In genomic region chr2:10286216-10287037, GRCh38 we compare ENCODE assay signal across 11 cellular contexts. TPM values are rescaled to one million over a fixed set of nuclear protein-coding genes. Genes with fewer than 3 reads are reported as not detected.
DNase-seq lines count a peak whose midpoint lies in the region; FAIRE-seq and TF ChIP-seq lines count a peak whose summit lies in the region.
"Had no signal": no experiment of that assay in that cellular context is flagged by ENCODE, and none has a peak within 500 bp of the region (broad histone marks: within the 10 kb centered on the region; RNA-seq: fewer than 3 reads in every experiment).

No MANE protein-coding gene starts in this region.

- no peak overlapping the region for H3K4me3 Mint-ChIP-seq in astrocyte (ENCODE audit: unreplicated experiment)
- H3K4me3 Mint-ChIP-seq: T-cell had no signal

- H4K8ac ChIP-seq in mesenchymal stem cell (ENCODE audit: low read length), result peak overlapping the region; percentile 93

- no peak overlapping the region for H3K4me3 ChIP-seq in astrocyte (ENCODE audit: insufficient read depth, low read depth, low read length)
- no peak overlapping the region for H3K4me3 ChIP-seq in mesenchymal stem cell (ENCODE audit: insufficient read depth in 1 of 2, low read depth in 1 of 2, low read length in 2 of 2)
- H3K4me3 ChIP-seq in vagina, result no peak overlapping the region

- peak overlapping the region in 1 of 2 experiments; percentile 53 for H3K14ac ChIP-seq in mesenchymal stem cell (ENCODE audit: low read length in 2 of 2)

- WGBS in mesenchymal stem cell, result 90% methylated on average over 26 of the region's 27 CpGs

- H3K18ac ChIP-seq in mesenchymal stem cell (ENCODE audit: low read depth in 1 of 2, low read length in 2 of 2), result peak overlapping the region; percentile 49 to 86

- TF ChIP-seq POLR2A in vagina (IDR thresholded peaks at IDR 0.05), result no peak

- no peak overlapping the region for H3K9ac ChIP-seq in astrocyte (ENCODE audit: low read length)
- H3K9ac ChIP-seq in mesenchymal stem cell (ENCODE audit: low read length), result no peak overlapping the region

- H3K27me3 ChIP-seq in astrocyte (ENCODE audit: insufficient read depth, low read length) (no peaks in the 10 kb centered on the region), mesenchymal stem cell (ENCODE audit: control insufficient read depth in 1 of 2, insufficient read depth in 1 of 2, low read length in 2 of 2) (no peaks in the 10 kb centered on the region), vagina (no peaks in the 10 kb centered on the region)

- H3K23ac ChIP-seq in mesenchymal stem cell (ENCODE audit: low read length in 2 of 2), result no peak overlapping the region

- no peak for TF ChIP-seq CTCF in astrocyte (IDR thresholded peaks at IDR 0.05; ENCODE audit: insufficient read depth, low read depth, low read length)
- no peak for TF ChIP-seq CTCF in vagina (IDR thresholded peaks at IDR 0.05)

- intact Hi-C loops in vagina (cut with DNase I), result no loop called here

- H3K9me3 ChIP-seq in astrocyte (ENCODE audit: insufficient read depth, low read depth, low read length) (no peaks in the 10 kb centered on the region), mesenchymal stem cell (ENCODE audit: control insufficient read depth, low read length) (no peaks in the 10 kb centered on the region), vagina (no peaks in the 10 kb centered on the region)

- no peaks in the 10 kb centered on the region for H3K36me3 Mint-ChIP-seq in astrocyte (ENCODE audit: low read depth, unreplicated experiment)
- H3K36me3 Mint-ChIP-seq: T-cell had no signal

- H3K4me1 ChIP-seq in astrocyte (ENCODE audit: insufficient read depth, low read length) (peaks cover 46% of the 10 kb centered on the region), mesenchymal stem cell (ENCODE audit: control insufficient read depth, insufficient read depth, low read depth, low read length) (peaks cover 44% of the 10 kb centered on the region), vagina (peaks cover 19% of the 10 kb centered on the region)

- H2BK120ac ChIP-seq in mesenchymal stem cell (ENCODE audit: low read depth, low read length), result peak overlapping the region; percentile 9

- H3K4me2 ChIP-seq in astrocyte (ENCODE audit: low read length) (no peak overlapping the region), mesenchymal stem cell (ENCODE audit: low read length, poor library complexity, severe bottlenecking) (no peak overlapping the region)

- H4K20me1 ChIP-seq in astrocyte (ENCODE audit: insufficient read depth, low read length), result no peaks in the 10 kb centered on the region

- H2BK12ac ChIP-seq in mesenchymal stem cell (ENCODE audit: low read length in 2 of 2), result peak overlapping the region; percentile 75 to 95

- H2BK15ac ChIP-seq in mesenchymal stem cell (ENCODE audit: low read depth, poor library complexity, severe bottlenecking), result peak overlapping the region; percentile 78

- H2AK5ac ChIP-seq in mesenchymal stem cell (ENCODE audit: low read length, severe bottlenecking), result no peak overlapping the region

- peaks cover 15% of the 10 kb centered on the region for H3K4me1 Mint-ChIP-seq in astrocyte (ENCODE audit: low read depth, unreplicated experiment)
- H3K4me1 Mint-ChIP-seq: T-cell had no signal

- H2BK5ac ChIP-seq in mesenchymal stem cell (ENCODE audit: low read depth, low read length, poor library complexity, severe bottlenecking), result no peak overlapping the region

- peak; percentile 74 for DNase-seq in NCI-H345 (lab: John Stamatoyannopoulos, UW)
- DNase-seq in NCI-H345 treated with DMSO at 0.1 percent for 48 hours (lab: John Stamatoyannopoulos, UW; ENCODE audit: unreplicated experiment), result no peak
- no peak for DNase-seq in astrocyte (ENCODE audit: low read depth)
- DNase-seq in mesenchymal stem cell, result no peak
- DNase-seq in vagina (ENCODE audit: extremely low spot score in 2 of 2), result no peak
- DNase-seq in putamen (ENCODE audit: low spot score), result no peak
- DNase-seq in SIG-M5 (lab: John Stamatoyannopoulos, UW), result no peak
- DNase-seq in cerebellum (ENCODE audit: low spot score), result no peak
- DNase-seq: activated T-cell treated with anti-CD3 and anti-CD28 coated beads, Interleukin-2, amount 50 U/mL, for 48 hours; cortex of kidney; T-cell had no signal

- no peaks in the 10 kb centered on the region for H3K79me1 ChIP-seq in mesenchymal stem cell (replicated peaks; ENCODE audit: low read length, poor library complexity, severe bottlenecking)

- no peaks in the 10 kb centered on the region for H3K36me3 ChIP-seq in astrocyte (ENCODE audit: insufficient read depth, low read length)
- no peaks in the 10 kb centered on the region for H3K36me3 ChIP-seq in mesenchymal stem cell (ENCODE audit: control insufficient read depth in 1 of 2, insufficient read depth in 2 of 2, low read depth in 1 of 2, low read length in 2 of 2)
- H3K36me3 ChIP-seq in vagina, result no peaks in the 10 kb centered on the region

- no peaks in the 10 kb centered on the region for H3K9me3 Mint-ChIP-seq in astrocyte (ENCODE audit: unreplicated experiment)
- H3K9me3 Mint-ChIP-seq: T-cell had no signal

- H3K79me2 ChIP-seq in astrocyte (ENCODE audit: insufficient read depth, low read length), result no peaks in the 10 kb centered on the region

- peak overlapping the region; percentile 86 for H4K91ac ChIP-seq in mesenchymal stem cell (ENCODE audit: low read length)

- FAIRE-seq in astrocyte (lab: Jason Lieb, UNC), result no peak

- H3K27me3 Mint-ChIP-seq in astrocyte (ENCODE audit: low read depth, unreplicated experiment), result peaks cover 7% of the 10 kb centered on the region
- H3K27me3 Mint-ChIP-seq: T-cell had no signal

- peak overlapping the region; percentile 66 to 95 for H3K4ac ChIP-seq in mesenchymal stem cell (ENCODE audit: low read depth in 1 of 2, low read length in 2 of 2)

- no peak overlapping the region for H3K27ac Mint-ChIP-seq in astrocyte (ENCODE audit: unreplicated experiment)
- H3K27ac Mint-ChIP-seq: T-cell had no signal

- peak overlapping the region; percentile 36 for H2AFZ ChIP-seq in astrocyte (ENCODE audit: low read depth, low read length)
- H2AFZ ChIP-seq in mesenchymal stem cell (ENCODE audit: low read depth, low read length), result no peak overlapping the region

- no peak overlapping the region for H3K27ac ChIP-seq in astrocyte (ENCODE audit: low read depth, low read length)
- no peak overlapping the region for H3K27ac ChIP-seq in mesenchymal stem cell (ENCODE audit: low read length, poor library complexity, severe bottlenecking)
- H3K27ac ChIP-seq in vagina, result peak overlapping the region; percentile 46

RNA-seq across cellular contexts. Expression of gene HPCAL1, which starts 16.3 kb away (rescaled TPM):
- 11.8 and 12.3 TPM in 2 replicates for total RNA-seq in astrocyte
- 35.6 TPM for polyA plus RNA-seq in mesenchymal stem cell (2013, experiment 1 of 2)
- 36.5 TPM for polyA plus RNA-seq in mesenchymal stem cell (2013, experiment 2 of 2)
- 43.7 TPM for total RNA-seq in vagina
- 40.8 TPM for total RNA-seq in cerebellum
